In genomic region chr20:63023836-63024571, GRCh38 we compare ENCODE assay signal across 23 cellular contexts. TPM values are rescaled to one million over a fixed set of nuclear protein-coding genes. Genes with fewer than 3 reads are reported as not detected.
"Had no signal": no experiment of that assay in that cellular context is flagged by ENCODE, and none has a peak within 500 bp of the region (broad histone marks: within the 10 kb centered on the region; RNA-seq: fewer than 3 reads in every experiment).

No MANE protein-coding gene starts in this region.

- DNase-seq: activated CD4-positive, alpha-beta T cell treated with anti-CD3 and anti-CD28 coated beads for 4 hours; activated CD8-positive, alpha-beta T cell treated with anti-CD3 and anti-CD28 coated beads for 36 hours; activated naive CD4-positive, alpha-beta T cell; activated naive CD8-positive, alpha-beta T cell treated with anti-CD3 and anti-CD28 coated beads, Interleukin-2, amount 50 U/mL, for 24 hours; dermis blood vessel endothelial cell; foreskin melanocyte; head of caudate nucleus; immature natural killer cell; mammary epithelial cell; naive B cell; stimulated activated CD4-positive, alpha-beta T cell treated with anti-CD3 and anti-CD28 coated beads, Interleukin-15, amount 100 ng/mL, for 24 hours; stimulated activated CD4-positive, alpha-beta T cell treated with anti-CD3 and anti-CD28 coated beads, Interleukin-4, amount 100 ng/mL, for 24 hours; stimulated activated naive CD4-positive, alpha-beta T cell; T-helper 1 cell; T1000 had no signal

- H3K27me3 ChIP-seq: vagina had no signal

- H3K4me3 ChIP-seq: ascending aorta, breast epithelium, pancreas, tibial artery, vagina had no signal

- H3K36me3 ChIP-seq: ascending aorta, breast epithelium, pancreas, tibial artery, vagina had no signal

- H3K36me3 Mint-ChIP-seq: immature natural killer cell had no signal

- H3K9me3 ChIP-seq: ascending aorta, pancreas, vagina had no signal

- H3K4me1 ChIP-seq: ascending aorta, breast epithelium, pancreas, vagina had no signal

- H3K4me1 Mint-ChIP-seq: activated naive CD8-positive, alpha-beta T cell treated with anti-CD3 and anti-CD28 coated beads, Interleukin-2, amount 50 U/mL, for 24 hours; immature natural killer cell had no signal

- ATAC-seq: activated CD8-positive, alpha-beta T cell treated with anti-CD3 and anti-CD28 coated beads for 36 hours; activated naive CD8-positive, alpha-beta T cell treated with anti-CD3 and anti-CD28 coated beads, Interleukin-2, amount 50 U/mL, for 24 hours; pancreas had no signal

- H3K4me3 Mint-ChIP-seq: activated CD8-positive, alpha-beta T cell treated with anti-CD3 and anti-CD28 coated beads for 36 hours; activated naive CD8-positive, alpha-beta T cell treated with anti-CD3 and anti-CD28 coated beads, Interleukin-2, amount 50 U/mL, for 24 hours; immature natural killer cell; naive B cell had no signal

- H3K27ac Mint-ChIP-seq: activated CD8-positive, alpha-beta T cell treated with anti-CD3 and anti-CD28 coated beads for 36 hours; activated naive CD8-positive, alpha-beta T cell treated with anti-CD3 and anti-CD28 coated beads, Interleukin-2, amount 50 U/mL, for 24 hours; immature natural killer cell had no signal

- H3K9me3 Mint-ChIP-seq: activated CD8-positive, alpha-beta T cell treated with anti-CD3 and anti-CD28 coated beads for 36 hours; activated naive CD8-positive, alpha-beta T cell treated with anti-CD3 and anti-CD28 coated beads, Interleukin-2, amount 50 U/mL, for 24 hours had no signal

RNA-seq across cellular contexts. Expression of gene BHLHE23, which starts 17.2 kb away (rescaled TPM):
- total RNA-seq: activated CD8-positive, alpha-beta T cell treated with anti-CD3 and anti-CD28 coated beads for 36 hours; ascending aorta; breast epithelium; cerebellum; dermis blood vessel endothelial cell; fibroblast of lung; mammary epithelial cell; pancreas; subcutaneous adipose tissue; vagina had no signal
